Comparison of ENCODE assay signal across 8 cellular contexts in genomic region chr10:103696411-103697145, GRCh38.
DNase-seq lines count a peak whose midpoint lies in the region; ATAC-seq and TF ChIP-seq lines count a peak whose summit lies in the region.

No MANE protein-coding gene starts in this region.

- POLR2A ChIA-PET in SK-N-SH (lab: Yijun Ruan, JAX), result no interaction called here

- peaks cover 9 to 14% of the 10 kb centered on the region in 2 experiments; a peak in 3 of 4 replicates for H3K4me1 ChIP-seq in SK-N-SH (ENCODE audit: control insufficient read depth in 1 of 2, insufficient read depth in 2 of 2, low read depth in 1 of 2, low read length in 1 of 2)
- H3K4me1 ChIP-seq in left ventricle myocardium inferior, result peaks cover 50% of the 10 kb centered on the region

- peak overlapping the region; percentile 49; the same call in 1 of the 2 replicates for H2AFZ ChIP-seq in SK-N-SH (ENCODE audit: low read depth)

- intact Hi-C loops in left ventricle myocardium inferior (cut with micrococcal nuclease), result no loop called here

- TF ChIP-seq CTCF in SK-N-SH (IDR thresholded peaks at IDR 0.05) (peak; percentile 58), left ventricle myocardium inferior (IDR thresholded peaks at IDR 0.05; ENCODE audit: borderline replicate concordance) (peak; percentile 56)

- peak in 1 of 2 experiments; percentile 43; a peak in 1 of 4 replicates for TF ChIP-seq EP300 in SK-N-SH (IDR thresholded peaks at IDR 0.05; ENCODE audit: borderline replicate concordance in 1 of 2, low read depth in 1 of 2, low read length in 1 of 2)

- H3K36me3 ChIP-seq in SK-N-SH (replicated peaks in 1 of 2; ENCODE audit: control insufficient read depth in 1 of 2, insufficient read depth in 2 of 2, low read length in 1 of 2) (no peaks in the 10 kb centered on the region), left ventricle myocardium inferior (peaks cover 4% of the 10 kb centered on the region)

- no peaks in the 10 kb centered on the region for H3F3A ChIP-seq in SK-N-SH (replicated peaks; ENCODE audit: insufficient read depth)

- H3K27me3 ChIP-seq in SK-N-SH (ENCODE audit: insufficient read depth) (no peaks in the 10 kb centered on the region), left ventricle myocardium inferior (ENCODE audit: low read depth) (no peaks in the 10 kb centered on the region)

- H4K20me1 ChIP-seq in SK-N-SH (ENCODE audit: insufficient read depth), result no peaks in the 10 kb centered on the region

- TF ChIP-seq RAD21 in SK-N-SH (IDR thresholded peaks at IDR 0.05; ENCODE audit: low read length), result no peak

- peak overlapping the region; percentile 47 for H3K4me2 ChIP-seq in SK-N-SH

- H3K9me3 ChIP-seq in SK-N-SH, result no peaks in the 10 kb centered on the region
- no peaks in the 10 kb centered on the region for H3K9me3 ChIP-seq in left ventricle myocardium inferior (replicated peaks)

- H3K9ac ChIP-seq in SK-N-SH, result peak overlapping the region; percentile 57; the same call in 1 of the 2 replicates

- H3K27ac ChIP-seq in SK-N-SH (ENCODE audit: low read depth in 2 of 2, low read length in 1 of 2) (peak overlapping the region in 1 of 2 experiments; percentile 73; a peak in 2 of 4 replicates), left ventricle myocardium inferior (replicated peaks) (peak overlapping the region; percentile 66)

- ATAC-seq in HG03108 (IDR thresholded peaks at IDR 0.05; ENCODE audit: unreplicated experiment) (peak; percentile 28), HG03025 (IDR thresholded peaks at IDR 0.05; ENCODE audit: low FRiP score, unreplicated experiment) (no peak)

- no peaks in the 10 kb centered on the region for H3K9me2 ChIP-seq in SK-N-SH

- WGBS in SK-N-SH (ENCODE audit: low lambda C conversion rate), result 20% methylated on average over 10 of the region's 10 CpGs

- peak; percentile 55 for DNase-seq in activated gamma-delta T cell treated with Interleukin-2 at 50 U/mL for 16 hours
- no peak for DNase-seq in activated gamma-delta T cell (lab: John Stamatoyannopoulos, UW)
- peak; percentile 46 for DNase-seq in SK-N-SH
- peak; percentile 72 for DNase-seq in activated naive CD4-positive, alpha-beta T cell treated with anti-CD3 and anti-CD28 coated beads, Interleukin-2, amount 50 U/mL, for 16 hours
- DNase-seq in left ventricle myocardium inferior, result peak; percentile 69
- DNase-seq in stimulated activated CD4-positive, alpha-beta T cell treated with anti-CD3 and anti-CD28 coated beads, Interleukin-15, amount 100 ng/mL, for 24 hours, result peak; percentile 90

- no peak overlapping the region for H3K4me3 ChIP-seq in SK-N-SH (ENCODE audit: low read depth in 2 of 2, low read length in 1 of 2)
- H3K4me3 ChIP-seq in left ventricle myocardium inferior, result no peak overlapping the region

- H3K79me2 ChIP-seq in SK-N-SH (ENCODE audit: insufficient read depth), result no peaks in the 10 kb centered on the region

- CTCF ChIA-PET in SK-N-SH (lab: Yijun Ruan, JAX), result interaction anchor here (1.0 to 5.2 kb wide), 4 partner anchors 9 to 162 kb away, joined by 3 to 50 read pairs (median 4); no protein-coding TSS in a partner anchor

TF ChIP-seq in SK-N-SH, 30 proteins besides CTCF, POLR2A, EP300 and RAD21:
- TF ChIP-seq USF2 (IDR thresholded peaks at IDR 0.05; ENCODE audit: borderline replicate concordance, low read depth, low read length), result no peak
- TF ChIP-seq YY1 (IDR thresholded peaks at IDR 0.05; ENCODE audit: low read depth), result no peak
- no peak; the same call in 1 of the 2 replicates for TF ChIP-seq JUND (IDR thresholded peaks at IDR 0.05)
- no peak; the same call in 1 of the 2 replicates for TF ChIP-seq RXRA (IDR thresholded peaks at IDR 0.05; ENCODE audit: borderline replicate concordance, low read depth)
- TF ChIP-seq EZH2phosphoT487 (IDR thresholded peaks at IDR 0.05; ENCODE audit: borderline replicate concordance, low read depth), result no peak
- no peak for TF ChIP-seq TAF1 (IDR thresholded peaks at IDR 0.05; ENCODE audit: borderline replicate concordance, low read depth, low read length)
- no peak; the same call in 1 of the 2 replicates for TF ChIP-seq FOSL2 (IDR thresholded peaks at IDR 0.05; ENCODE audit: borderline replicate concordance, low read depth)
- peak; percentile 49; the same call in 1 of the 2 replicates for TF ChIP-seq ELF1 (IDR thresholded peaks at IDR 0.05)
- TF ChIP-seq RCOR1 (IDR thresholded peaks at IDR 0.05; ENCODE audit: low read length), result no peak
- TF ChIP-seq CHD2 (IDR thresholded peaks at IDR 0.05; ENCODE audit: low read length, partially characterized antibody), result no peak
- TF ChIP-seq RFX5 (IDR thresholded peaks at IDR 0.05; ENCODE audit: low read length), result no peak
- no peak for TF ChIP-seq POLR2AphosphoS5 (IDR thresholded peaks at IDR 0.05; ENCODE audit: low read depth, low read length)
- no peak for TF ChIP-seq MXI1 (IDR thresholded peaks at IDR 0.05; ENCODE audit: low read depth, low read length)
- no peak for TF ChIP-seq SIN3A (IDR thresholded peaks at IDR 0.05; ENCODE audit: borderline replicate concordance, low read depth, low read length)
- TF ChIP-seq GABPA (IDR thresholded peaks at IDR 0.05; ENCODE audit: low read depth), result no peak
- no peak for TF ChIP-seq USF1 (IDR thresholded peaks at IDR 0.05; ENCODE audit: borderline replicate concordance, low read depth)
- TF ChIP-seq IRF3 (IDR thresholded peaks at IDR 0.05; ENCODE audit: low read depth, low read length), result no peak
- no peak for TF ChIP-seq FOXM1 (IDR thresholded peaks at IDR 0.05; ENCODE audit: low read depth)
- TF ChIP-seq FOXJ3 (CRISPR knock-in tag; IDR thresholded peaks at IDR 0.05), result no peak
- no peak for TF ChIP-seq TEAD4 (IDR thresholded peaks at IDR 0.05; ENCODE audit: borderline replicate concordance, insufficient read depth)
- no peak for TF ChIP-seq NRF1 (IDR thresholded peaks at IDR 0.05; ENCODE audit: low read depth, low read length)
- TF ChIP-seq GATA2 (CRISPR knock-in tag; IDR thresholded peaks at IDR 0.05), result no peak
- peak; percentile 53; the same call in 1 of the 2 replicates for TF ChIP-seq MAX (IDR thresholded peaks at IDR 0.05; ENCODE audit: low read depth)
- peak; percentile 29 for TF ChIP-seq PBX3 (IDR thresholded peaks at IDR 0.05)
- TF ChIP-seq TCF12 (IDR thresholded peaks at IDR 0.05), result peak; percentile 45; the same call in 1 of the 2 replicates
- no peak for TF ChIP-seq ZBTB33 (IDR thresholded peaks at IDR 0.05; ENCODE audit: borderline replicate concordance, low read depth)
